In genomic region chr9:35422753-35423152, GRCh38 we compare ENCODE assay signal across 24 cellular contexts.
DNase-seq lines count a peak whose midpoint lies in the region; ATAC-seq, FAIRE-seq and TF ChIP-seq lines count a peak whose summit lies in the region.
"Had no signal": no experiment of that assay in that cellular context is flagged by ENCODE, and none has a peak within 500 bp of the region (broad histone marks: within the 10 kb centered on the region; RNA-seq: fewer than 3 reads in every experiment).

No MANE protein-coding gene starts in this region.

- POLR2A ChIA-PET in HepG2 (lab: Yijun Ruan, JAX) (interaction anchor here (0.7 to 1.6 kb wide), 2 partner anchors 261 to 308 kb away, joined by 4 to 7 read pairs; partner anchors contain the start of genes ATOSB and UNC13B), PC-3 (lab: Charles Lee; ENCODE audit: unreplicated experiment) (no interaction called here), SK-N-SH (lab: Yijun Ruan, JAX) (no interaction called here)

- H3K9me3 ChIP-seq in HepG2 (ENCODE audit: low read length) = no peaks in the 10 kb centered on the region
- H3K9me3 ChIP-seq in right lobe of liver = no peaks in the 10 kb centered on the region
- H3K9me3 ChIP-seq in PC-3 (ENCODE audit: low read length) = no peaks in the 10 kb centered on the region
- peaks cover 41% of the 10 kb centered on the region for H3K9me3 ChIP-seq in endodermal cell (ENCODE audit: control insufficient read depth, low read length)
- H3K9me3 ChIP-seq in SK-N-SH = no peaks in the 10 kb centered on the region
- H3K9me3 ChIP-seq: Caco-2 had no signal

- TF ChIP-seq RAD21 in HepG2 (CRISPR knock-in tag; IDR thresholded peaks at IDR 0.05) = no peak
- TF ChIP-seq RAD21 in SK-N-SH (IDR thresholded peaks at IDR 0.05; ENCODE audit: low read length) = no peak

- no peak overlapping the region for H3K27ac Mint-ChIP-seq in endodermal cell
- H3K27ac Mint-ChIP-seq: B cell; CD4-positive, alpha-beta T cell; CD8-positive, alpha-beta T cell had no signal

- TF ChIP-seq EP300 in HepG2 (IDR thresholded peaks at IDR 0.05; ENCODE audit: low read depth in 2 of 2, low read length in 2 of 2) = no peak
- TF ChIP-seq EP300 in HepG2 (CRISPR knock-in tag; IDR thresholded peaks at IDR 0.05; ENCODE audit: borderline replicate concordance) = no peak
- TF ChIP-seq EP300 in SK-N-SH (IDR thresholded peaks at IDR 0.05; ENCODE audit: borderline replicate concordance in 1 of 2, low read depth in 1 of 2, low read length in 1 of 2) = no peak

- BruUV-seq in HepG2 (replicated peaks; lab: Mats Ljungman, UMichigan) (no TSS peak), PC-3 (replicated peaks; lab: Mats Ljungman, UMichigan) (no TSS peak)

- in situ Hi-C loops in HepG2 (cut with HindIII; ENCODE audit: extremely low pct_ligation_motif_present, low pct_unique_long_range_greater_than_20kb) = no loop called here

- peaks cover 24% of the 10 kb centered on the region for H3K9me3 Mint-ChIP-seq in endodermal cell
- H3K9me3 Mint-ChIP-seq: CD4-positive, alpha-beta T cell; CD8-positive, alpha-beta T cell had no signal

- H2AFZ ChIP-seq in HepG2 (ENCODE audit: low read length) (no peak overlapping the region), PC-3 (ENCODE audit: low read length) (no peak overlapping the region), SK-N-SH (ENCODE audit: low read depth) (no peak overlapping the region)

- intact Hi-C loops in HepG2 (cut with micrococcal nuclease; ENCODE audit: unreplicated experiment) (no loop called here), right lobe of liver (cut with DNase I) (no loop called here), PC-3 (cut with micrococcal nuclease) (loop anchor here (10.0 kb wide), 1 partner anchor 152 kb away; no protein-coding TSS in a partner anchor)

- 42% methylated on average over 2 of the region's 2 CpGs for WGBS in HepG2 (ENCODE audit: low lambda C conversion rate)
- WGBS in right lobe of liver (ENCODE audit: insufficient coverage, low coverage, low lambda C conversion rate, missing lambda C conversion rate) = 66% methylated on average over 2 of the region's 2 CpGs
- WGBS in endodermal cell (ENCODE audit: insufficient coverage in 1 of 2, insufficient read length in 1 of 2), 2 experiments = 80 to 84% methylated on average over 1 of the region's 2 CpGs
- WGBS in SK-N-SH (ENCODE audit: low lambda C conversion rate) = 5% methylated on average over 2 of the region's 2 CpGs

- no peaks in the 10 kb centered on the region for H3K36me3 ChIP-seq in HepG2 (replicated peaks in 1 of 2; ENCODE audit: control insufficient read depth in 1 of 2, insufficient read depth in 2 of 2, low read length in 2 of 2)
- no peaks in the 10 kb centered on the region for H3K36me3 ChIP-seq in right lobe of liver
- no peaks in the 10 kb centered on the region for H3K36me3 ChIP-seq in PC-3 (ENCODE audit: low read depth, low read length)
- H3K36me3 ChIP-seq in endodermal cell (ENCODE audit: control insufficient read depth, insufficient read depth, low read length) = no peaks in the 10 kb centered on the region
- H3K36me3 ChIP-seq in SK-N-SH (replicated peaks in 1 of 2; ENCODE audit: control insufficient read depth in 1 of 2, insufficient read depth in 2 of 2, low read length in 1 of 2) = no peaks in the 10 kb centered on the region
- H3K36me3 ChIP-seq: BLaER1 treated with 17β-estradiol and CSF1 and Interleukin-3, amounts not matched to agents 10 nM and 100 nM had no signal

- ATAC-seq in HepG2 (peak; percentile 21; the same call in 2 of the 3 replicates), right lobe of liver (no peak), PC-3 (no peak)
- ATAC-seq: CD8-positive, alpha-beta T cell had no signal

- no peaks in the 10 kb centered on the region for H3K9me2 ChIP-seq in PC-3 (replicated peaks; ENCODE audit: low read length)
- H3K9me2 ChIP-seq in SK-N-SH = no peaks in the 10 kb centered on the region

- no peak overlapping the region; a peak in 1 of 6 replicates for H3K4me3 ChIP-seq in HepG2 (replicated peaks in 1 of 3; ENCODE audit: insufficient read depth in 1 of 3, low read depth in 2 of 3, low read length in 3 of 3)
- H3K4me3 ChIP-seq in right lobe of liver = no peak overlapping the region
- no peak overlapping the region for H3K4me3 ChIP-seq in PC-3 (ENCODE audit: low read length)
- H3K4me3 ChIP-seq in endodermal cell (ENCODE audit: low read length) = peak overlapping the region; percentile 62
- H3K4me3 ChIP-seq in SK-N-SH (ENCODE audit: low read depth in 2 of 2, low read length in 1 of 2) = no peak overlapping the region
- H3K4me3 ChIP-seq: A549; BLaER1 treated with 17β-estradiol and CSF1 and Interleukin-3, amounts not matched to agents 10 nM and 100 nM; GM12878 had no signal

- H3K27ac ChIP-seq in HepG2 (ENCODE audit: extremely low read length, insufficient read depth, low read length) = peak overlapping the region; percentile 83
- no peak overlapping the region for H3K27ac ChIP-seq in right lobe of liver
- H3K27ac ChIP-seq in PC-3 (ENCODE audit: low read length) = peak overlapping the region; percentile 93
- no peak overlapping the region for H3K27ac ChIP-seq in endodermal cell (ENCODE audit: low read depth, low read length)
- H3K27ac ChIP-seq in SK-N-SH (ENCODE audit: low read depth in 2 of 2, low read length in 1 of 2) = no peak overlapping the region
- H3K27ac ChIP-seq: 22Rv1; BLaER1 treated with 17β-estradiol and CSF1 and Interleukin-3, amounts not matched to agents 10 nM and 100 nM; C4-2B had no signal

- FAIRE-seq in HepG2 (lab: Jason Lieb, UNC) = peak; percentile 48
- FAIRE-seq: A549, GM12878, GM12892, GM18507 had no signal

- peaks cover 6% of the 10 kb centered on the region for H3K36me3 Mint-ChIP-seq in endodermal cell (ENCODE audit: low read depth)
- H3K36me3 Mint-ChIP-seq: CD8-positive, alpha-beta T cell had no signal

- CTCF ChIA-PET in HepG2 (lab: Yijun Ruan, JAX; ENCODE audit: low intra/inter-chr PET ratio, low total read pairs) (no interaction called here), PC-3 (lab: Charles Lee) (no interaction called here), SK-N-SH (lab: Yijun Ruan, JAX) (interaction anchor here (0.6 to 1.5 kb wide), 2 partner anchors 306 to 353 kb away, joined by 3 to 6 read pairs; partner anchors contain the start of gene ATOSB)

- DNase-seq in HepG2 (ENCODE audit: low spot score) (peak; percentile 64), right lobe of liver (no peak), PC-3 (no peak), endodermal cell (no peak), SK-N-SH (no peak)
- DNase-seq in central memory CD4-positive, alpha-beta T cell = no peak
- DNase-seq: AML-193; Caco-2; CD4-positive, alpha-beta T cell; CD8-positive, alpha-beta T cell; DMS 273 treated with DMSO at 0.1 percent for 48 hours; DMS153; DMS79; DND-41; EL; GDM1 had no signal

- H3K27me3 ChIP-seq in HepG2 (ENCODE audit: control insufficient read depth in 1 of 2, insufficient read depth in 2 of 2, low read length in 2 of 2) (no peaks in the 10 kb centered on the region), right lobe of liver (no peaks in the 10 kb centered on the region), PC-3 (ENCODE audit: low read length) (no peaks in the 10 kb centered on the region), endodermal cell (ENCODE audit: control insufficient read depth, insufficient read depth, low read length, poor library complexity, severe bottlenecking) (no peaks in the 10 kb centered on the region), SK-N-SH (ENCODE audit: insufficient read depth) (no peaks in the 10 kb centered on the region)
- H3K27me3 ChIP-seq: BLaER1 treated with 17β-estradiol and CSF1 and Interleukin-3, amounts not matched to agents 10 nM and 100 nM had no signal

- H3K4me1 Mint-ChIP-seq in endodermal cell = peaks cover 25% of the 10 kb centered on the region
- H3K4me1 Mint-ChIP-seq: B cell had no signal

- H3K4me3 Mint-ChIP-seq in endodermal cell = no peak overlapping the region
- H3K4me3 Mint-ChIP-seq: B cell; CD4-positive, alpha-beta T cell; CD8-positive, alpha-beta T cell had no signal

- TF ChIP-seq CTCF in HepG2 (CRISPR knock-in tag; IDR thresholded peaks at IDR 0.05) (no peak), right lobe of liver (IDR thresholded peaks at IDR 0.05) (no peak), PC-3 (conservative IDR thresholded peaks at IDR 0.05; ENCODE audit: low read depth, low read length) (no peak), endodermal cell (conservative IDR thresholded peaks at IDR 0.05) (no peak), SK-N-SH (IDR thresholded peaks at IDR 0.05) (no peak)

- peaks cover 62% of the 10 kb centered on the region for H3K4me1 ChIP-seq in HepG2 (ENCODE audit: insufficient read depth, low read length)
- no peaks in the 10 kb centered on the region for H3K4me1 ChIP-seq in right lobe of liver
- H3K4me1 ChIP-seq in PC-3 (ENCODE audit: insufficient read depth, low read length) = peaks cover 39% of the 10 kb centered on the region
- peaks cover 7% of the 10 kb centered on the region for H3K4me1 ChIP-seq in endodermal cell (ENCODE audit: control insufficient read depth, insufficient read depth, low read length)
- no peaks in the 10 kb centered on the region for H3K4me1 ChIP-seq in SK-N-SH (ENCODE audit: control insufficient read depth in 1 of 2, insufficient read depth in 2 of 2, low read depth in 1 of 2, low read length in 1 of 2)

- H3K79me2 ChIP-seq in HepG2 (ENCODE audit: insufficient read depth, low read length) (no peaks in the 10 kb centered on the region), PC-3 (ENCODE audit: low read length) (no peaks in the 10 kb centered on the region), SK-N-SH (ENCODE audit: insufficient read depth) (no peaks in the 10 kb centered on the region)

- H3K9ac ChIP-seq in HepG2 (ENCODE audit: insufficient read depth, low read depth, low read length) = peak overlapping the region; percentile 48
- peak overlapping the region; percentile 28; the same call in 1 of the 2 replicates for H3K9ac ChIP-seq in PC-3 (ENCODE audit: low read length)
- H3K9ac ChIP-seq in endodermal cell (ENCODE audit: extremely low read depth, low read length, poor library complexity, severe bottlenecking) = no peak overlapping the region
- H3K9ac ChIP-seq in SK-N-SH = no peak overlapping the region
- H3K9ac ChIP-seq: BLaER1 treated with 17β-estradiol and CSF1 and Interleukin-3, amounts not matched to agents 10 nM and 100 nM had no signal

- TF ChIP-seq POLR2A in HepG2 (IDR thresholded peaks at IDR 0.05; ENCODE audit: insufficient read depth in 1 of 2, low read depth in 2 of 2, low read length in 2 of 2) (no peak), right lobe of liver (IDR thresholded peaks at IDR 0.05) (no peak)

- peaks cover 2% of the 10 kb centered on the region for H3K27me3 Mint-ChIP-seq in endodermal cell (ENCODE audit: insufficient read depth)

- no peaks in the 10 kb centered on the region for H3F3A ChIP-seq in PC-3 (ENCODE audit: low read length, unreplicated experiment)
- no peaks in the 10 kb centered on the region for H3F3A ChIP-seq in SK-N-SH (replicated peaks; ENCODE audit: insufficient read depth)

- H4K20me1 ChIP-seq in HepG2 (ENCODE audit: insufficient read depth, low read length) (no peaks in the 10 kb centered on the region), PC-3 (ENCODE audit: low read length) (no peaks in the 10 kb centered on the region), SK-N-SH (ENCODE audit: insufficient read depth) (no peaks in the 10 kb centered on the region)
- H4K20me1 ChIP-seq: BLaER1 treated with 17β-estradiol and CSF1 and Interleukin-3, amounts not matched to agents 10 nM and 100 nM had no signal

- H3K4me2 ChIP-seq in HepG2 (ENCODE audit: low read depth, low read length) (peak overlapping the region; percentile 56), PC-3 (ENCODE audit: low read length) (no peak overlapping the region), SK-N-SH (no peak overlapping the region)
- H3K4me2 ChIP-seq: BLaER1 treated with 17β-estradiol and CSF1 and Interleukin-3, amounts not matched to agents 10 nM and 100 nM had no signal

Comparison
In these comparisons a context has a peak if more than half of its experiments do, and no peak if none do; other contexts are left out.
1. H3K27ac ChIP-seq: peak in HepG2 (single experiment) and PC-3 (single experiment); none in right lobe of liver (0 of 3), endodermal cell (single experiment) and SK-N-SH (0 of 2).
2. H3K9ac ChIP-seq: peak in HepG2 (single experiment) and PC-3 (single experiment); none in endodermal cell (single experiment) and SK-N-SH (single experiment).